ENCODE assay signal across 16 cellular contexts in genomic region chr9:135070198-135070951, GRCh38. TPM values are rescaled to one million over a fixed set of nuclear protein-coding genes. Genes with fewer than 3 reads are reported as not detected.
DNase-seq lines count a peak whose midpoint lies in the region; ATAC-seq and TF ChIP-seq lines count a peak whose summit lies in the region.
"Had no signal": no experiment of that assay in that cellular context is flagged by ENCODE, and none has a peak within 500 bp of the region (broad histone marks: within the 10 kb centered on the region; RNA-seq: fewer than 3 reads in every experiment).

No MANE protein-coding gene starts in this region.

- peaks cover 6% of the 10 kb centered on the region for H3K4me1 ChIP-seq in A673 (ENCODE audit: insufficient read depth, low read length, poor library complexity, severe bottlenecking)
- no peaks in the 10 kb centered on the region for H3K4me1 ChIP-seq in RWPE2 (ENCODE audit: insufficient read depth, poor library complexity, severe bottlenecking)
- no peaks in the 10 kb centered on the region for H3K4me1 ChIP-seq in mucosa of descending colon (ENCODE audit: low read depth)
- H3K4me1 ChIP-seq in colonic mucosa: no peaks in the 10 kb centered on the region
- H3K4me1 ChIP-seq: prostate gland had no signal

- ATAC-seq in RWPE2 (ENCODE audit: low read depth) (no peak), mucosa of descending colon (no peak)
- ATAC-seq: left colon had no signal

- H3K27ac ChIP-seq in A673 (ENCODE audit: low read depth, low read length, poor library complexity, severe bottlenecking) (no peak overlapping the region), RWPE2 (ENCODE audit: poor library complexity, severe bottlenecking) (no peak overlapping the region), neural cell (ENCODE audit: low read length) (peak overlapping the region; percentile 75), colonic mucosa (no peak overlapping the region)
- H3K27ac ChIP-seq: brain microvascular endothelial cell, prostate gland, RWPE1 had no signal

- H3K36me3 ChIP-seq in A673 (ENCODE audit: insufficient read depth, low read length, poor library complexity, severe bottlenecking) (no peaks in the 10 kb centered on the region), RWPE2 (ENCODE audit: low read depth) (no peaks in the 10 kb centered on the region), neural cell (ENCODE audit: insufficient read depth, low read length) (no peaks in the 10 kb centered on the region), mucosa of descending colon (ENCODE audit: low read depth) (no peaks in the 10 kb centered on the region), colonic mucosa (no peaks in the 10 kb centered on the region)
- H3K36me3 ChIP-seq: brain microvascular endothelial cell, prostate gland had no signal

- H2AFZ ChIP-seq in neural cell (ENCODE audit: low read depth, low read length): peak overlapping the region; percentile 35

- H3K27me3 ChIP-seq in A673 (replicated peaks; ENCODE audit: insufficient read depth, low read depth, low read length, poor library complexity) (no peaks in the 10 kb centered on the region), RWPE2 (ENCODE audit: insufficient read depth, poor library complexity, severe bottlenecking) (peaks cover 13% of the 10 kb centered on the region), neural cell (ENCODE audit: insufficient read depth, low read depth, low read length) (no peaks in the 10 kb centered on the region), colonic mucosa (no peaks in the 10 kb centered on the region)

- BruUV-seq in A673 (replicated peaks; lab: Mats Ljungman, UMichigan): no TSS peak

- H3K27me3 Mint-ChIP-seq in CD14-positive monocyte (ENCODE audit: low read depth in 3 of 3): peaks cover 23 to 58% (median 45%) of the 10 kb centered on the region in 3 donors
- H3K27me3 Mint-ChIP-seq in T-helper 2 cell treated with Interferon-gamma antibody and Interleukin-4, amounts not matched to agents 5 μg/mL and 100 μg/mL, for 36 hours (ENCODE audit: low read depth): peaks cover 4% of the 10 kb centered on the region

- H3K27ac Mint-ChIP-seq in CD14-positive monocyte: peak overlapping the region in 1 of 7 donors; percentile 27
- H3K27ac Mint-ChIP-seq in T-helper 2 cell treated with Interferon-gamma antibody and Interleukin-4, amounts not matched to agents 5 μg/mL and 100 μg/mL, for 36 hours: no peak overlapping the region
- H3K27ac Mint-ChIP-seq: activated naive CD4-positive, alpha-beta T cell treated with anti-CD3 and anti-CD28 coated beads for 36 hours had no signal

- no peaks in the 10 kb centered on the region for H3F3A ChIP-seq in neural cell (ENCODE audit: insufficient read depth, low read length, poor library complexity, severe bottlenecking)

- CTCF ChIA-PET in A673 (lab: Charles Lee): interaction anchor here (0.5 kb wide), 1 partner anchor 137 kb away, joined by 3 read pairs; no protein-coding TSS in a partner anchor

- H3K79me2 ChIP-seq in neural cell (replicated peaks; ENCODE audit: insufficient read depth, low read length): no peaks in the 10 kb centered on the region

- peak; percentile 39 for DNase-seq in A673 (ENCODE audit: low spot score)
- DNase-seq in CD14-positive monocyte (ENCODE audit: low spot score): peak; percentile 27
- peak; percentile 31 for DNase-seq in RWPE2 (ENCODE audit: low spot score)
- no peak for DNase-seq in mucosa of descending colon
- DNase-seq in colonic mucosa: no peak
- DNase-seq in T-helper 2 cell treated with Interferon-gamma antibody and Interleukin-4, amounts not matched to agents 5 μg/mL and 100 μg/mL, for 36 hours (ENCODE audit: low spot score): no peak
- DNase-seq: activated naive CD4-positive, alpha-beta T cell treated with anti-CD3 and anti-CD28 coated beads for 36 hours; brain microvascular endothelial cell; C1 segment of cervical spinal cord; DND-41; NCI-H1694 had no signal

- peak overlapping the region; percentile 46 for H3K4me2 ChIP-seq in neural cell (ENCODE audit: low read length)

- peaks cover 2 to 9% (median 4%) of the 10 kb centered on the region in 7 donors for H3K9me3 Mint-ChIP-seq in CD14-positive monocyte
- H3K9me3 Mint-ChIP-seq in T-helper 2 cell treated with Interferon-gamma antibody and Interleukin-4, amounts not matched to agents 5 μg/mL and 100 μg/mL, for 36 hours: no peaks in the 10 kb centered on the region

- no peaks in the 10 kb centered on the region for H3K9me3 ChIP-seq in A673 (ENCODE audit: low read depth, low read length, poor library complexity, severe bottlenecking)
- no peaks in the 10 kb centered on the region for H3K9me3 ChIP-seq in RWPE2 (ENCODE audit: severe bottlenecking)
- no peaks in the 10 kb centered on the region for H3K9me3 ChIP-seq in neural cell (ENCODE audit: low read length)
- no peaks in the 10 kb centered on the region for H3K9me3 ChIP-seq in mucosa of descending colon
- H3K9me3 ChIP-seq in colonic mucosa: no peaks in the 10 kb centered on the region
- H3K9me3 ChIP-seq: prostate gland had no signal

- TF ChIP-seq EP300 in neural cell (conservative IDR thresholded peaks at IDR 0.05; ENCODE audit: poor library complexity, severe bottlenecking): peak; percentile 35

- H3K9me2 ChIP-seq in neural cell (ENCODE audit: insufficient read depth, low read length): no peaks in the 10 kb centered on the region

- H3K4me1 Mint-ChIP-seq in CD14-positive monocyte: peaks cover 3% of the 10 kb centered on the region
- H3K4me1 Mint-ChIP-seq in T-helper 2 cell treated with Interferon-gamma antibody and Interleukin-4, amounts not matched to agents 5 μg/mL and 100 μg/mL, for 36 hours (ENCODE audit: low read depth): no peaks in the 10 kb centered on the region

- H4K20me1 ChIP-seq in neural cell (ENCODE audit: insufficient read depth): no peaks in the 10 kb centered on the region

- no peak for TF ChIP-seq CTCF in A673 (conservative IDR thresholded peaks at IDR 0.05; ENCODE audit: low read depth, low read length)
- no peak for TF ChIP-seq CTCF in CD14-positive monocyte (IDR thresholded peaks at IDR 0.05)
- no peak for TF ChIP-seq CTCF in RWPE2 (IDR thresholded peaks at IDR 0.05; ENCODE audit: poor library complexity, severe bottlenecking)
- no peak for TF ChIP-seq CTCF in neural cell (IDR thresholded peaks at IDR 0.05; ENCODE audit: poor library complexity, severe bottlenecking)
- no peak for TF ChIP-seq CTCF in mucosa of descending colon (IDR thresholded peaks at IDR 0.05)
- TF ChIP-seq CTCF in colonic mucosa (IDR thresholded peaks at IDR 0.05): no peak

- H3K4me3 ChIP-seq in A673 (ENCODE audit: low read depth, low read length, poor library complexity, severe bottlenecking): no peak overlapping the region
- H3K4me3 ChIP-seq in RWPE2 (ENCODE audit: severe bottlenecking): no peak overlapping the region
- peak overlapping the region; percentile 53 for H3K4me3 ChIP-seq in neural cell (ENCODE audit: low read length)
- H3K4me3 ChIP-seq in mucosa of descending colon: no peak overlapping the region
- H3K4me3 ChIP-seq in colonic mucosa: no peak overlapping the region
- H3K4me3 ChIP-seq: prostate gland had no signal

- H3K9ac ChIP-seq in neural cell (ENCODE audit: low read length) (peak overlapping the region; percentile 59), colonic mucosa (ENCODE audit: low read depth in 2 of 2, low read length in 2 of 2) (no peak overlapping the region)

- POLR2A ChIA-PET in A673 (lab: Charles Lee; ENCODE audit: low non-redundant PET): no interaction called here

- peak; percentile 39 for TF ChIP-seq RAD21 in neural cell (conservative IDR thresholded peaks at IDR 0.05)

- intact Hi-C loops in A673 (cut with micrococcal nuclease; ENCODE audit: unreplicated experiment): loop anchor here (10.0 kb wide), 1 partner anchor 626 kb away; no protein-coding TSS in a partner anchor
- intact Hi-C loops in CD14-positive monocyte (cut with micrococcal nuclease): no loop called here
- intact Hi-C loops in mucosa of descending colon (cut with DNase I, micrococcal nuclease): no loop called here
- intact Hi-C loops in colonic mucosa (cut with DNase I): no loop called here

- no peak overlapping the region for H3K4me3 Mint-ChIP-seq in CD14-positive monocyte
- H3K4me3 Mint-ChIP-seq in T-helper 2 cell treated with Interferon-gamma antibody and Interleukin-4, amounts not matched to agents 5 μg/mL and 100 μg/mL, for 36 hours: no peak overlapping the region
- H3K4me3 Mint-ChIP-seq: activated naive CD4-positive, alpha-beta T cell treated with anti-CD3 and anti-CD28 coated beads for 36 hours had no signal

- peaks cover 0 to 1% of the 10 kb centered on the region in 2 donors for H3K36me3 Mint-ChIP-seq in CD14-positive monocyte
- H3K36me3 Mint-ChIP-seq in T-helper 2 cell treated with Interferon-gamma antibody and Interleukin-4, amounts not matched to agents 5 μg/mL and 100 μg/mL, for 36 hours (ENCODE audit: low read depth): no peaks in the 10 kb centered on the region

TF ChIP-seq in neural cell, 6 proteins besides CTCF, POLR2A, EP300 and RAD21 (continues in another document):
- TF ChIP-seq SMC3 (conservative IDR thresholded peaks at IDR 0.05; ENCODE audit: poor library complexity) (peak; percentile 44), EZH2 (IDR thresholded peaks at IDR 0.05; ENCODE audit: borderline replicate concordance, insufficient read depth, low read length, poor library complexity, severe bottlenecking) (no peak), TAF1 (IDR thresholded peaks at IDR 0.05; ENCODE audit: low read depth) (no peak), POLR2AphosphoS5 (IDR thresholded peaks at IDR 0.05) (peak; percentile 50)

RNA-seq across cellular contexts. Expression of gene OLFM1, which starts 17.1 kb away (rescaled TPM):
- total RNA-seq in A673 (2021) (278 and 308 TPM in 2 replicates), mucosa of descending colon (10 to 100 TPM in 2 of 3 donors, 1 to 10 TPM in 1; 4.6 to 17.7 (median 13.9) TPM), colonic mucosa (1 to 10 TPM; 3.8 to 8.9 TPM)
- polyA plus RNA-seq in CD14-positive monocyte (1 to 10 TPM; 7.6 to 9.4 TPM), neural cell (102 and 134 TPM in 2 replicates)
- 59.6 and 74.2 TPM in 2 replicates for polyA minus RNA-seq in neural cell
- total RNA-seq: activated naive CD4-positive, alpha-beta T cell treated with anti-CD3 and anti-CD28 coated beads for 36 hours; HT-29 had no signal

Comparison
In these comparisons a context has a peak if more than half of its experiments do, and no peak if none do; other contexts are left out.
1. DNase-seq: peak in A673 (single experiment), CD14-positive monocyte (single experiment) and RWPE2 (single experiment); none in mucosa of descending colon (0 of 3), colonic mucosa (single experiment) and T-helper 2 cell treated with Interferon-gamma antibody and Interleukin-4, amounts not matched to agents 5 μg/mL and 100 μg/mL, for 36 hours (single experiment).
2. RNA of gene OLFM1, which starts 17.1 kb away (total RNA-seq): 278 to 308 TPM in A673; 4.6 to 17.7 TPM in mucosa of descending colon and 3.8 to 8.9 TPM in colonic mucosa; every median in the first group is over 10 times any median in the second.